ENCODE assay signal across 9 cellular contexts in genomic region chr2:27714851-27715291, GRCh38. TPM values are rescaled to one million over a fixed set of nuclear protein-coding genes. Genes with fewer than 3 reads are reported as not detected.
DNase-seq lines count a peak whose midpoint lies in the region; ATAC-seq, FAIRE-seq and TF ChIP-seq lines count a peak whose summit lies in the region.
"Had no signal": no experiment of that assay in that cellular context is flagged by ENCODE, and none has a peak within 500 bp of the region (broad histone marks: within the 10 kb centered on the region; RNA-seq: fewer than 3 reads in every experiment).

No MANE protein-coding gene starts in this region.

- H3F3A ChIP-seq in neural progenitor cell (ENCODE audit: low read depth), result peaks cover 13% of the 10 kb centered on the region

- no peak for FAIRE-seq in frontal cortex (lab: Jason Lieb, UNC)
- FAIRE-seq: endometrium had no signal

- peak overlapping the region; percentile 88 for H2AFZ ChIP-seq in fibroblast of lung (ENCODE audit: low read length)
- peak overlapping the region; percentile 98 for H2AFZ ChIP-seq in neural progenitor cell (replicated peaks)

- peak overlapping the region; percentile 81 for H3K4me3 Mint-ChIP-seq in neural progenitor cell

- H3K79me2 ChIP-seq in fibroblast of lung (ENCODE audit: control insufficient read depth, insufficient read depth, low read length) (no peaks in the 10 kb centered on the region), neural progenitor cell (ENCODE audit: low read depth) (no peaks in the 10 kb centered on the region)

- H3K27ac ChIP-seq in RWPE1 (peak overlapping the region; percentile 58), fibroblast of lung (ENCODE audit: insufficient read depth, low read length) (peak overlapping the region; percentile 54), neural progenitor cell (no peak overlapping the region)

- peaks cover 15% of the 10 kb centered on the region for H3K27me3 Mint-ChIP-seq in neural progenitor cell (ENCODE audit: insufficient read depth, low read depth)

- H3K36me3 Mint-ChIP-seq in neural progenitor cell, result no peaks in the 10 kb centered on the region

- peak overlapping the region; percentile 90 for H3K4me2 ChIP-seq in fibroblast of lung (ENCODE audit: extremely low read depth, insufficient read depth, low read length)
- H3K4me2 ChIP-seq in neural progenitor cell, result peak overlapping the region; percentile 95

- H3K4me1 ChIP-seq in BE2C (peaks cover 19% of the 10 kb centered on the region), fibroblast of lung (ENCODE audit: control insufficient read depth, extremely low read depth, insufficient read depth, low read length) (peaks cover 14% of the 10 kb centered on the region), neural progenitor cell (peaks cover 9% of the 10 kb centered on the region)

- H3K9me3 ChIP-seq in BE2C (no peaks in the 10 kb centered on the region), fibroblast of lung (ENCODE audit: control insufficient read depth, insufficient read depth, low read depth, low read length) (no peaks in the 10 kb centered on the region), neural progenitor cell (ENCODE audit: low read depth) (no peaks in the 10 kb centered on the region)

- H3K4me3 ChIP-seq in BE2C (ENCODE audit: low read depth, low read length) (peak overlapping the region; percentile 71), fibroblast of lung (replicated peaks in 1 of 4; ENCODE audit: control extremely low read depth in 1 of 4, insufficient read depth in 1 of 4, low read depth in 3 of 4, low read length in 4 of 4) (peak overlapping the region; percentile 29 to 51 (median 40)), neural progenitor cell (peak overlapping the region; percentile 57)

- TF ChIP-seq CTCF in BE2C (IDR thresholded peaks at IDR 0.05; ENCODE audit: low read depth, low read length) (no peak), RWPE1 (conservative IDR thresholded peaks at IDR 0.05; ENCODE audit: low read depth) (no peak), fibroblast of lung (conservative IDR thresholded peaks at IDR 0.05 in 1 of 2, IDR thresholded peaks at IDR 0.05 in 1 of 2; ENCODE audit: low read depth in 1 of 2, low read length in 2 of 2) (no peak), neural progenitor cell (IDR thresholded peaks at IDR 0.05) (no peak)

- ATAC-seq in GM21515 (IDR thresholded peaks at IDR 0.05; ENCODE audit: unreplicated experiment), result no peak

- no peak for DNase-seq in BE2C
- no peak for DNase-seq in RWPE1 (ENCODE audit: low spot score)
- no peak for DNase-seq in fibroblast of lung (ENCODE audit: low read depth in 2 of 2)
- DNase-seq in neural progenitor cell (ENCODE audit: low spot score), result peak; percentile 19
- DNase-seq in T1000 (lab: John Stamatoyannopoulos, UW), result no peak
- DNase-seq in activated effector memory CD4-positive, alpha-beta T cell treated with Interleukin-2 at 50 U/mL for 16 hours, result no peak
- no peak for DNase-seq in frontal cortex (ENCODE audit: low spot score in 2 of 2)

- H3K27me3 ChIP-seq in BE2C (no peaks in the 10 kb centered on the region), fibroblast of lung (ENCODE audit: control insufficient read depth, insufficient read depth, low read length) (no peaks in the 10 kb centered on the region), neural progenitor cell (peaks cover 20% of the 10 kb centered on the region)

- POLR2A ChIA-PET in RWPE1 (lab: Yijun Ruan, JAX; ENCODE audit: low non-redundant PET), result no interaction called here

- H3K9me3 Mint-ChIP-seq in neural progenitor cell, result no peaks in the 10 kb centered on the region

- peak overlapping the region; percentile 63 for H3K9ac ChIP-seq in fibroblast of lung (ENCODE audit: insufficient read depth, low read length)
- H3K9ac ChIP-seq in neural progenitor cell, result no peak overlapping the region

- no peaks in the 10 kb centered on the region for H3K36me3 ChIP-seq in BE2C
- H3K36me3 ChIP-seq in fibroblast of lung (ENCODE audit: control insufficient read depth, insufficient read depth, low read length), result no peaks in the 10 kb centered on the region
- H3K36me3 ChIP-seq in neural progenitor cell, result no peaks in the 10 kb centered on the region

- H4K20me1 ChIP-seq in fibroblast of lung (ENCODE audit: control insufficient read depth, extremely low read depth, insufficient read depth, low read length) (no peaks in the 10 kb centered on the region), neural progenitor cell (ENCODE audit: low read depth) (no peaks in the 10 kb centered on the region)

- H3K4me1 Mint-ChIP-seq in neural progenitor cell, result peaks cover 18% of the 10 kb centered on the region

- H3K27ac Mint-ChIP-seq in neural progenitor cell, result no peak overlapping the region

- CTCF ChIA-PET in RWPE1 (lab: Yijun Ruan, JAX), result interaction anchor here (0.6 to 1.3 kb wide), 2 partner anchors 8 to 11 kb away, joined by 3 to 6 read pairs; no protein-coding TSS in a partner anchor

RNA-seq across cellular contexts. Expression of gene SLC4A1AP, which starts 51.2 kb away (rescaled TPM):
- polyA plus RNA-seq in BE2C (2012; ENCODE audit: insufficient read depth, insufficient read length, low read depth), result 29.2 TPM
- total RNA-seq in fibroblast of lung (25.2 and 28.4 TPM in 2 replicates), neural progenitor cell (ENCODE audit: low replicate concordance) (24.9 and 32.2 TPM in 2 replicates), frontal cortex (33.4 TPM)
- 15.2 and 17.7 TPM in 2 replicates for polyA plus RNA-seq in fibroblast of lung
- 16.3 and 20.7 TPM in 2 replicates for polyA plus RNA-seq in fibroblast of lung (2012)
- polyA minus RNA-seq in fibroblast of lung (ENCODE audit: low replicate concordance), result 5.4 and 6.2 TPM in 2 replicates

RNA-seq across cellular contexts. Expression of gene SUPT7L, which starts 51.5 kb away (rescaled TPM):
- 49.4 TPM for polyA plus RNA-seq in BE2C (2012; ENCODE audit: insufficient read depth, insufficient read length, low read depth)
- 18.5 and 27.2 TPM in 2 replicates for total RNA-seq in fibroblast of lung
- 28.5 and 29.9 TPM in 2 replicates for polyA plus RNA-seq in fibroblast of lung
- polyA plus RNA-seq in fibroblast of lung (2012), result 20.0 and 21.3 TPM in 2 replicates
- 18.2 and 21.5 TPM in 2 replicates for polyA minus RNA-seq in fibroblast of lung (ENCODE audit: low replicate concordance)
- 35.7 and 43.5 TPM in 2 replicates for total RNA-seq in neural progenitor cell (ENCODE audit: low replicate concordance)
- total RNA-seq in frontal cortex, result 24.5 TPM

RNA-seq across cellular contexts. Expression of gene MRPL33, which starts 56.6 kb away (rescaled TPM):
- polyA plus RNA-seq in BE2C (2012; ENCODE audit: insufficient read depth, insufficient read length, low read depth), result 153 TPM
- total RNA-seq in fibroblast of lung, result 64.5 and 85.9 TPM in 2 replicates
- polyA plus RNA-seq in fibroblast of lung, result 144 and 178 TPM in 2 replicates
- polyA plus RNA-seq in fibroblast of lung (2012), result 166 and 235 TPM in 2 replicates
- 6.7 TPM in 1 of 2 replicates, not detected in the other for polyA minus RNA-seq in fibroblast of lung (ENCODE audit: low replicate concordance)
- 78.9 and 147 TPM in 2 replicates for total RNA-seq in neural progenitor cell (ENCODE audit: low replicate concordance)
- 56.7 TPM for total RNA-seq in frontal cortex
